ENCODE assay signal across 19 cellular contexts in genomic region chr10:52578871-52579405, GRCh38.
DNase-seq lines count a peak whose midpoint lies in the region; FAIRE-seq and TF ChIP-seq lines count a peak whose summit lies in the region.
"Had no signal": no experiment of that assay in that cellular context is flagged by ENCODE, and none has a peak within 500 bp of the region (broad histone marks: within the 10 kb centered on the region; RNA-seq: fewer than 3 reads in every experiment).

No MANE protein-coding gene starts in this region.

- H3K4me3 ChIP-seq in mesodermal cell (ENCODE audit: extremely low read depth, insufficient read depth, low read length, poor library complexity, severe bottlenecking) (no peak overlapping the region), PC-9 (no peak overlapping the region)
- H3K4me3 ChIP-seq: upper lobe of right lung had no signal

- 94% methylated on average over 2 of the region's 5 CpGs; no CpG with 5 or more reads in 1 of the 2 experiments for WGBS in mesodermal cell (ENCODE audit: insufficient coverage in 2 of 2), 2 experiments

- H3K27me3 Mint-ChIP-seq in Calu3 (ENCODE audit: unreplicated experiment), result no peaks in the 10 kb centered on the region
- H3K27me3 Mint-ChIP-seq in activated CD4-positive, alpha-beta T cell treated with anti-CD3 and anti-CD28 coated beads, Interleukin-2, amount 10 ng/mL, durations not matched to agents 24 days and 14 days, result no peaks in the 10 kb centered on the region
- H3K27me3 Mint-ChIP-seq: activated naive CD8-positive, alpha-beta T cell; activated T-cell treated with anti-CD3 and anti-CD28 coated beads, Interleukin-2, amount 50 U/mL, for 24 hours; CD8-positive, alpha-beta memory T cell; central memory CD8-positive, alpha-beta T cell had no signal

- TF ChIP-seq CTCF in Calu3 (IDR thresholded peaks at IDR 0.05; ENCODE audit: unreplicated experiment) (no peak), PC-9 (conservative IDR thresholded peaks at IDR 0.05) (no peak)

- H3K9me3 Mint-ChIP-seq in Calu3 (ENCODE audit: low read depth, unreplicated experiment), result peaks cover 17% of the 10 kb centered on the region
- no peaks in the 10 kb centered on the region for H3K9me3 Mint-ChIP-seq in activated CD4-positive, alpha-beta T cell treated with anti-CD3 and anti-CD28 coated beads, Interleukin-2, amount 10 ng/mL, durations not matched to agents 24 days and 14 days

- no peak overlapping the region for H2AFZ ChIP-seq in PC-9

- intact Hi-C loops in Calu3 (cut with micrococcal nuclease; ENCODE audit: unreplicated experiment), result no loop called here
- intact Hi-C loops in activated CD4-positive, alpha-beta T cell treated with anti-CD3 and anti-CD28 coated beads, Interleukin-2, amount 10 ng/mL, durations not matched to agents 24 days and 14 days (cut with micrococcal nuclease), result no loop called here
- intact Hi-C loops in PC-9 (cut with micrococcal nuclease; ENCODE audit: unreplicated experiment), result no loop called here

- no peaks in the 10 kb centered on the region for H3K79me2 ChIP-seq in PC-9 (ENCODE audit: low read depth)

- peak overlapping the region; percentile 40 for H3K4me3 Mint-ChIP-seq in Calu3 (ENCODE audit: low read depth, unreplicated experiment)
- H3K4me3 Mint-ChIP-seq in activated CD4-positive, alpha-beta T cell treated with anti-CD3 and anti-CD28 coated beads, Interleukin-2, amount 10 ng/mL, durations not matched to agents 24 days and 14 days, result no peak overlapping the region
- H3K4me3 Mint-ChIP-seq: activated naive CD8-positive, alpha-beta T cell; activated T-cell treated with anti-CD3 and anti-CD28 coated beads, Interleukin-2, amount 50 U/mL, for 24 hours; CD8-positive, alpha-beta memory T cell; central memory CD8-positive, alpha-beta T cell had no signal

- H3K27ac ChIP-seq in mesodermal cell (ENCODE audit: low read depth, low read length, severe bottlenecking), result peak overlapping the region; percentile 60
- H3K27ac ChIP-seq in PC-9, result no peak overlapping the region
- H3K27ac ChIP-seq: upper lobe of right lung had no signal

- CTCF ChIA-PET in Calu3 (lab: Charles Lee), result no interaction called here
- CTCF ChIA-PET in PC-9 (lab: Charles Lee), result no interaction called here

- no peaks in the 10 kb centered on the region for H3K4me1 ChIP-seq in mesodermal cell (ENCODE audit: control insufficient read depth, insufficient read depth, low read length, poor library complexity, severe bottlenecking)
- no peaks in the 10 kb centered on the region for H3K4me1 ChIP-seq in PC-9 (replicated peaks; ENCODE audit: insufficient read depth)
- H3K4me1 ChIP-seq: upper lobe of right lung had no signal

- POLR2A ChIA-PET in PC-9 (lab: Charles Lee; ENCODE audit: unreplicated experiment), result no interaction called here

- FAIRE-seq in GM19239 (lab: Jason Lieb, UNC), result no peak

- peak overlapping the region; percentile 97 for H3K27ac Mint-ChIP-seq in Calu3 (ENCODE audit: unreplicated experiment)
- no peak overlapping the region for H3K27ac Mint-ChIP-seq in activated CD4-positive, alpha-beta T cell treated with anti-CD3 and anti-CD28 coated beads, Interleukin-2, amount 10 ng/mL, durations not matched to agents 24 days and 14 days
- H3K27ac Mint-ChIP-seq: activated naive CD8-positive, alpha-beta T cell; activated T-cell treated with anti-CD3 and anti-CD28 coated beads, Interleukin-2, amount 50 U/mL, for 24 hours; CD8-positive, alpha-beta memory T cell had no signal

- peaks cover 39% of the 10 kb centered on the region for H3K4me1 Mint-ChIP-seq in Calu3 (ENCODE audit: low read depth, unreplicated experiment)
- H3K4me1 Mint-ChIP-seq in activated CD4-positive, alpha-beta T cell treated with anti-CD3 and anti-CD28 coated beads, Interleukin-2, amount 10 ng/mL, durations not matched to agents 24 days and 14 days, result no peaks in the 10 kb centered on the region
- H3K4me1 Mint-ChIP-seq: CD8-positive, alpha-beta memory T cell; central memory CD8-positive, alpha-beta T cell had no signal

- H3K27me3 ChIP-seq in PC-9 (ENCODE audit: insufficient read depth, low read depth), result no peaks in the 10 kb centered on the region
- H3K27me3 ChIP-seq: upper lobe of right lung had no signal

- no peaks in the 10 kb centered on the region for H4K20me1 ChIP-seq in PC-9 (ENCODE audit: insufficient read depth)

- no peaks in the 10 kb centered on the region for H3K9me2 ChIP-seq in PC-9 (ENCODE audit: insufficient read depth)

- H3K9me3 ChIP-seq in mesodermal cell (ENCODE audit: control insufficient read depth, low read length), result peaks cover 6% of the 10 kb centered on the region
- H3K9me3 ChIP-seq in PC-9 (ENCODE audit: insufficient read depth, low read depth), result peaks cover 8% of the 10 kb centered on the region
- H3K9me3 ChIP-seq: upper lobe of right lung had no signal

- no peak overlapping the region for H3K4me2 ChIP-seq in PC-9

- H3F3A ChIP-seq in PC-9 (ENCODE audit: insufficient read depth, low read depth), result no peaks in the 10 kb centered on the region

- no TSS peak for BruUV-seq in Calu3 (replicated peaks; lab: Mats Ljungman, UMichigan)
- no TSS peak for BruUV-seq in PC-9 (replicated peaks; lab: Mats Ljungman, UMichigan)

- peaks cover 5% of the 10 kb centered on the region for H3K36me3 Mint-ChIP-seq in Calu3 (ENCODE audit: insufficient read depth, unreplicated experiment)
- H3K36me3 Mint-ChIP-seq in activated CD4-positive, alpha-beta T cell treated with anti-CD3 and anti-CD28 coated beads, Interleukin-2, amount 10 ng/mL, durations not matched to agents 24 days and 14 days (ENCODE audit: low read depth), result no peaks in the 10 kb centered on the region
- H3K36me3 Mint-ChIP-seq: activated naive CD8-positive, alpha-beta T cell; CD8-positive, alpha-beta memory T cell had no signal

- peak; percentile 26 for DNase-seq in Calu3
- peak; percentile 10 for DNase-seq in OCI-M1 (lab: John Stamatoyannopoulos, UW)
- DNase-seq in dermis blood vessel endothelial cell, result peak; percentile 92
- no peak for DNase-seq in islet precursor cell
- no peak for DNase-seq in activated CD4-positive, alpha-beta T cell treated with anti-CD3 and anti-CD28 coated beads, Interleukin-2, amount 10 ng/mL, durations not matched to agents 24 days and 14 days
- DNase-seq in PC-9, result no peak
- DNase-seq in GM19239 (ENCODE audit: insufficient read length, low spot score), result no peak
- DNase-seq: activated CD4-positive, alpha-beta T cell treated with anti-CD3 and anti-CD28 coated beads, Interleukin-2, amount 50 U/mL, for 4 hours; activated T-cell treated with anti-CD3 and anti-CD28 coated beads, Interleukin-2, amount 50 U/mL, for 24 hours; CD8-positive, alpha-beta memory T cell; GDM1; head of caudate nucleus; NCI-H1436 treated with DMSO at 0.1 percent for 48 hours; posterior cingulate gyrus; stimulated activated naive CD8-positive, alpha-beta T cell treated with anti-CD3 and anti-CD28 coated beads, Interleukin-15, Interleukin-2, amounts not matched to agents 100 U/mL and 50 U/mL, for 24 hours; upper lobe of right lung had no signal

- H3K36me3 ChIP-seq in mesodermal cell (ENCODE audit: control insufficient read depth, insufficient read depth, low read length) (no peaks in the 10 kb centered on the region), PC-9 (ENCODE audit: low read depth) (no peaks in the 10 kb centered on the region)
- H3K36me3 ChIP-seq: upper lobe of right lung had no signal

Comparison
In these comparisons a context has a peak if more than half of its experiments do, and no peak if none do; other contexts are left out.
1. DNase-seq: peak in Calu3 (single experiment), OCI-M1 (single experiment) and dermis blood vessel endothelial cell (single experiment); none in islet precursor cell (single experiment), activated CD4-positive, alpha-beta T cell treated with anti-CD3 and anti-CD28 coated beads, Interleukin-2, amount 10 ng/mL, durations not matched to agents 24 days and 14 days (single experiment), PC-9 (0 of 2) and GM19239 (single experiment).